Comparison of ENCODE assay signal across 22 cellular contexts in the genomic region with DNA sequence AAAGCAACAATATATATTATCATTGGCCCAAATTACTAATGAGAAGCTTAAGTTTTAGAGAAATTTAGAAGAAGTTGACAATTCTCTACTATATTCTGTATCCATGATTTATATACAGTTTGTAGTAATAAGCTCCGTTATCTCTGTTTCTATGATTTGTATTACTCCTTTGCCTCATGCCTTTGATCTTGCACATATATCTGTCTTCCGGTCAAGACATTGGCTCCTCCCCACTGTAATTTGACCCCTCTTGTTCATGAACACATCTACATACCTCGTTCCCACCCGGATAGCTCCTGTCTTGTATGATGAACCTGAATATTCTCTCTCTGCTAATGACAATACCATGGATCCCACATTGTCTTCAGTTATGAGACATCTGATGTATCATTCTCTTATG.
"Had no signal": no experiment of that assay in that cellular context is flagged by ENCODE, and none has a peak within 500 bp of the region (broad histone marks: within the 10 kb centered on the region; RNA-seq: fewer than 3 reads in every experiment).

No MANE protein-coding gene starts in this region.

- FAIRE-seq: endothelial cell of umbilical vein, islet of Langerhans, keratinocyte had no signal

- H3K4me1 ChIP-seq: colonic mucosa, esophagus muscularis mucosa, foreskin keratinocyte, gastroesophageal sphincter, heart left ventricle, lower lobe of right lung had no signal

- H3K36me3 ChIP-seq: colonic mucosa, esophagus muscularis mucosa, gastroesophageal sphincter, heart left ventricle, lower lobe of right lung had no signal

- H3K27me3 Mint-ChIP-seq: dendritic cell treated with granulocyte-macrophage colony-stimulating factor and Interleukin-4, amounts not matched to agents 40 ng/mL and 50 ng/mL, for 4 days; naive B cell had no signal

- H3K9me3 Mint-ChIP-seq: dendritic cell treated with granulocyte-macrophage colony-stimulating factor and Interleukin-4, amounts not matched to agents 40 ng/mL and 50 ng/mL, for 4 days had no signal

- H3K4me1 Mint-ChIP-seq: naive B cell had no signal

- H2AFZ ChIP-seq: hepatocyte had no signal

- H3K4me3 ChIP-seq: colonic mucosa, esophagus muscularis mucosa, gastroesophageal sphincter, heart left ventricle, hepatocyte, lower lobe of right lung, mucosa of descending colon had no signal

- H3K4me3 Mint-ChIP-seq: dendritic cell treated with granulocyte-macrophage colony-stimulating factor and Interleukin-4, amounts not matched to agents 40 ng/mL and 50 ng/mL, for 4 days; mesothelial cell of epicardium; naive B cell had no signal

- H3K27ac ChIP-seq: colonic mucosa, esophagus muscularis mucosa, foreskin keratinocyte, gastroesophageal sphincter, heart left ventricle, hepatocyte, lower lobe of right lung had no signal

- DNase-seq: colonic mucosa; cortex of kidney; effector CD4-positive, alpha-beta T cell; effector memory CD4-positive, alpha-beta T cell; foreskin keratinocyte; heart left ventricle; hypothalamus; left cardiac atrium; left ventricle myocardium superior; lower lobe of right lung; mesenchymal stem cell; mucosa of descending colon; naive B cell had no signal

- H3K27me3 ChIP-seq: colonic mucosa, esophagus muscularis mucosa, foreskin keratinocyte, gastroesophageal sphincter, heart left ventricle, hepatocyte had no signal

- H3K36me3 Mint-ChIP-seq: mesothelial cell of epicardium, naive B cell had no signal

- ATAC-seq: foreskin keratinocyte, gastroesophageal sphincter, heart left ventricle, left cardiac atrium, left lobe of liver, left ventricle myocardium superior, lower lobe of right lung, mucosa of descending colon had no signal

- H3K27ac Mint-ChIP-seq: dendritic cell treated with granulocyte-macrophage colony-stimulating factor and Interleukin-4, amounts not matched to agents 40 ng/mL and 50 ng/mL, for 4 days; mesothelial cell of epicardium; naive B cell had no signal

- H3K9me3 ChIP-seq: colonic mucosa, esophagus muscularis mucosa, gastroesophageal sphincter, lower lobe of right lung, mucosa of descending colon had no signal

- H3K4me2 ChIP-seq: hepatocyte had no signal

- H3K79me2 ChIP-seq: hepatocyte had no signal
